In the genomic region with DNA sequence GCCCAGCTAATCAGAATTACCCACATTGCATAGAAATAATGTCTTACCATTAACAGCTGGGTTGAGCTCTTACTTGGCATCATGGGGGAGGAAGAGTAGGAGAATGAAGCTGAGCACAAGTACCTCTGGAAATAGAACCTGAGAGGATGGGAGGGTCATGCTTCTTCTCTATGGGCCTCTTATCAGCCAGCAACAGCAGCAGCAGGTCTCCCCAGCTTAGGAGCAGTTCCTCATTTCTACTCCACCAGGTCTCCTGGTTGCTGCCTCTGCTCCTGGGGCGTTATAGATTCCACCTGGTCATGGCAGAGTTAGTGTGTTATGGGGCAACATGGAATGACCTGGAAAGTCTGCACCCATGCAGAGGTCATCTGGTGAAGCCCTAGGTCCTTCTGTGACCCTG, we compare ENCODE assay signal across 1 cellular context.
TF ChIP-seq lines count a peak whose summit lies in the region.

No MANE protein-coding gene starts in this region.

TF ChIP-seq in K562, 482 proteins besides CTCF, POLR2A, EP300 and RAD21 (continued from another document and continues in another):
- TF ChIP-seq BHLHE40 (IDR thresholded peaks at IDR 0.05; ENCODE audit: low read length) = no peak
- TF ChIP-seq, protein P1, sequence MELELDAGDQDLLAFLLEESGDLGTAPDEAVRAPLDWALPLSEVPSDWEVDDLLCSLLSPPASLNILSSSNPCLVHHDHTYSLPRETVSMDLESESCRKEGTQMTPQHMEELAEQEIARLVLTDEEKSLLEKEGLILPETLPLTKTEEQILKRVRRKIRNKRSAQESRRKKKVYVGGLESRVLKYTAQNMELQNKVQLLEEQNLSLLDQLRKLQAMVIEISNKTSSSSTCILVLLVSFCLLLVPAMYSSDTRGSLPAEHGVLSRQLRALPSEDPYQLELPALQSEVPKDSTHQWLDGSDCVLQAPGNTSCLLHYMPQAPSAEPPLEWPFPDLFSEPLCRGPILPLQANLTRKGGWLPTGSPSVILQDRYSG (tag; conservative IDR thresholded peaks at IDR 0.05; ENCODE audit: low read depth) = no peak
- peak; percentile 75; the same call in 1 of the 2 replicates for TF ChIP-seq FOXM1 (IDR thresholded peaks at IDR 0.05; ENCODE audit: low read depth)
- no peak for TF ChIP-seq FOXM1 (CRISPR knock-in tag; IDR thresholded peaks at IDR 0.05; ENCODE audit: low read depth)
- TF ChIP-seq GTF2A2 (tag; IDR thresholded peaks at IDR 0.05) = no peak
- no peak for TF ChIP-seq RBFOX2 (IDR thresholded peaks at IDR 0.05; ENCODE audit: low read depth, low read length)
- no peak for TF ChIP-seq CEBPG (CRISPR knock-in tag; IDR thresholded peaks at IDR 0.05)
- no peak for TF ChIP-seq CEBPG (tag; conservative IDR thresholded peaks at IDR 0.05 in 1 of 2, IDR thresholded peaks at IDR 0.05 in 1 of 2)
- TF ChIP-seq, protein P2, sequence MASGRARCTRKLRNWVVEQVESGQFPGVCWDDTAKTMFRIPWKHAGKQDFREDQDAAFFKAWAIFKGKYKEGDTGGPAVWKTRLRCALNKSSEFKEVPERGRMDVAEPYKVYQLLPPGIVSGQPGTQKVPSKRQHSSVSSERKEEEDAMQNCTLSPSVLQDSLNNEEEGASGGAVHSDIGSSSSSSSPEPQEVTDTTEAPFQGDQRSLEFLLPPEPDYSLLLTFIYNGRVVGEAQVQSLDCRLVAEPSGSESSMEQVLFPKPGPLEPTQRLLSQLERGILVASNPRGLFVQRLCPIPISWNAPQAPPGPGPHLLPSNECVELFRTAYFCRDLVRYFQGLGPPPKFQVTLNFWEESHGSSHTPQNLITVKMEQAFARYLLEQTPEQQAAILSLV (tag; IDR thresholded peaks at IDR 0.05) = no peak
- TF ChIP-seq, protein P3, sequence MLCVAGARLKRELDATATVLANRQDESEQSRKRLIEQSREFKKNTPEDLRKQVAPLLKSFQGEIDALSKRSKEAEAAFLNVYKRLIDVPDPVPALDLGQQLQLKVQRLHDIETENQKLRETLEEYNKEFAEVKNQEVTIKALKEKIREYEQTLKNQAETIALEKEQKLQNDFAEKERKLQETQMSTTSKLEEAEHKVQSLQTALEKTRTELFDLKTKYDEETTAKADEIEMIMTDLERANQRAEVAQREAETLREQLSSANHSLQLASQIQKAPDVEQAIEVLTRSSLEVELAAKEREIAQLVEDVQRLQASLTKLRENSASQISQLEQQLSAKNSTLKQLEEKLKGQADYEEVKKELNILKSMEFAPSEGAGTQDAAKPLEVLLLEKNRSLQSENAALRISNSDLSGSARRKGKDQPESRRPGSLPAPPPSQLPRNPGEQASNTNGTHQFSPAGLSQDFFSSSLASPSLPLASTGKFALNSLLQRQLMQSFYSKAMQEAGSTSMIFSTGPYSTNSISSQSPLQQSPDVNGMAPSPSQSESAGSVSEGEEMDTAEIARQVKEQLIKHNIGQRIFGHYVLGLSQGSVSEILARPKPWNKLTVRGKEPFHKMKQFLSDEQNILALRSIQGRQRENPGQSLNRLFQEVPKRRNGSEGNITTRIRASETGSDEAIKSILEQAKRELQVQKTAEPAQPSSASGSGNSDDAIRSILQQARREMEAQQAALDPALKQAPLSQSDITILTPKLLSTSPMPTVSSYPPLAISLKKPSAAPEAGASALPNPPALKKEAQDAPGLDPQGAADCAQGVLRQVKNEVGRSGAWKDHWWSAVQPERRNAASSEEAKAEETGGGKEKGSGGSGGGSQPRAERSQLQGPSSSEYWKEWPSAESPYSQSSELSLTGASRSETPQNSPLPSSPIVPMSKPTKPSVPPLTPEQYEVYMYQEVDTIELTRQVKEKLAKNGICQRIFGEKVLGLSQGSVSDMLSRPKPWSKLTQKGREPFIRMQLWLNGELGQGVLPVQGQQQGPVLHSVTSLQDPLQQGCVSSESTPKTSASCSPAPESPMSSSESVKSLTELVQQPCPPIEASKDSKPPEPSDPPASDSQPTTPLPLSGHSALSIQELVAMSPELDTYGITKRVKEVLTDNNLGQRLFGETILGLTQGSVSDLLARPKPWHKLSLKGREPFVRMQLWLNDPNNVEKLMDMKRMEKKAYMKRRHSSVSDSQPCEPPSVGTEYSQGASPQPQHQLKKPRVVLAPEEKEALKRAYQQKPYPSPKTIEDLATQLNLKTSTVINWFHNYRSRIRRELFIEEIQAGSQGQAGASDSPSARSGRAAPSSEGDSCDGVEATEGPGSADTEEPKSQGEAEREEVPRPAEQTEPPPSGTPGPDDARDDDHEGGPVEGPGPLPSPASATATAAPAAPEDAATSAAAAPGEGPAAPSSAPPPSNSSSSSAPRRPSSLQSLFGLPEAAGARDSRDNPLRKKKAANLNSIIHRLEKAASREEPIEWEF (CRISPR knock-in tag; IDR thresholded peaks at IDR 0.05) = no peak
- no peak for TF ChIP-seq PTRF (tag; IDR thresholded peaks at IDR 0.05)
- TF ChIP-seq OTX1 (CRISPR knock-in tag; IDR thresholded peaks at IDR 0.05) = no peak
- no peak for TF ChIP-seq MCM5 (IDR thresholded peaks at IDR 0.05; ENCODE audit: low read depth)
- no peak for TF ChIP-seq KLF6 (CRISPR knock-in tag; IDR thresholded peaks at IDR 0.05; ENCODE audit: borderline replicate concordance)
- no peak for TF ChIP-seq MAFG (tag; conservative IDR thresholded peaks at IDR 0.05)
- TF ChIP-seq, protein P4, sequence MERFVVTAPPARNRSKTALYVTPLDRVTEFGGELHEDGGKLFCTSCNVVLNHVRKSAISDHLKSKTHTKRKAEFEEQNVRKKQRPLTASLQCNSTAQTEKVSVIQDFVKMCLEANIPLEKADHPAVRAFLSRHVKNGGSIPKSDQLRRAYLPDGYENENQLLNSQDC (CRISPR knock-in tag; IDR thresholded peaks at IDR 0.05) = no peak
- TF ChIP-seq ZNF146 (CRISPR knock-in tag; IDR thresholded peaks at IDR 0.05; ENCODE audit: unreplicated experiment) = no peak
- TF ChIP-seq STAT5B (CRISPR knock-in tag; IDR thresholded peaks at IDR 0.05) = no peak
- TF ChIP-seq, protein P5, sequence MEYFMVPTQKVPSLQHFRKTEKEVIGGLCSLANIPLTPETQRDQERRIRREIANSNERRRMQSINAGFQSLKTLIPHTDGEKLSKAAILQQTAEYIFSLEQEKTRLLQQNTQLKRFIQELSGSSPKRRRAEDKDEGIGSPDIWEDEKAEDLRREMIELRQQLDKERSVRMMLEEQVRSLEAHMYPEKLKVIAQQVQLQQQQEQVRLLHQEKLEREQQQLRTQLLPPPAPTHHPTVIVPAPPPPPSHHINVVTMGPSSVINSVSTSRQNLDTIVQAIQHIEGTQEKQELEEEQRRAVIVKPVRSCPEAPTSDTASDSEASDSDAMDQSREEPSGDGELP (CRISPR knock-in tag; IDR thresholded peaks at IDR 0.05; ENCODE audit: borderline replicate concordance) = peak; percentile 67; the same call in 1 of the 2 replicates
- TF ChIP-seq MED1 (CRISPR knock-in tag; IDR thresholded peaks at IDR 0.05; ENCODE audit: borderline replicate concordance) = no peak
- TF ChIP-seq FOXJ2 (tag; IDR thresholded peaks at IDR 0.05) = no peak
- TF ChIP-seq, protein P6, sequence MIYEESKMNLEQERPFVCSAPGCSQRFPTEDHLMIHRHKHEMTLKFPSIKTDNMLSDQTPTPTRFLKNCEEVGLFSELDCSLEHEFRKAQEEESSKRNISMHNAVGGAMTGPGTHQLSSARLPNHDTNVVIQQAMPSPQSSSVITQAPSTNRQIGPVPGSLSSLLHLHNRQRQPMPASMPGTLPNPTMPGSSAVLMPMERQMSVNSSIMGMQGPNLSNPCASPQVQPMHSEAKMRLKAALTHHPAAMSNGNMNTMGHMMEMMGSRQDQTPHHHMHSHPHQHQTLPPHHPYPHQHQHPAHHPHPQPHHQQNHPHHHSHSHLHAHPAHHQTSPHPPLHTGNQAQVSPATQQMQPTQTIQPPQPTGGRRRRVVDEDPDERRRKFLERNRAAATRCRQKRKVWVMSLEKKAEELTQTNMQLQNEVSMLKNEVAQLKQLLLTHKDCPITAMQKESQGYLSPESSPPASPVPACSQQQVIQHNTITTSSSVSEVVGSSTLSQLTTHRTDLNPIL (CRISPR knock-in tag; IDR thresholded peaks at IDR 0.05) = no peak
- TF ChIP-seq CREM (IDR thresholded peaks at IDR 0.05; ENCODE audit: low read depth) = peak; percentile 60
- TF ChIP-seq ARID1B (IDR thresholded peaks at IDR 0.05) = peak; percentile 97
- TF ChIP-seq, protein P7, sequence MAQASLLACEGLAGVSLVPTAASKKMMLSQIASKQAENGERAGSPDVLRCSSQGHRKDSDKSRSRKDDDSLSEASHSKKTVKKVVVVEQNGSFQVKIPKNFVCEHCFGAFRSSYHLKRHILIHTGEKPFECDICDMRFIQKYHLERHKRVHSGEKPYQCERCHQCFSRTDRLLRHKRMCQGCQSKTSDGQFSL (CRISPR knock-in tag; IDR thresholded peaks at IDR 0.05) = no peak
- TF ChIP-seq, protein P7 (tag; IDR thresholded peaks at IDR 0.05) = no peak
- TF ChIP-seq ZC3H11A (IDR thresholded peaks at IDR 0.05; ENCODE audit: low read depth, low read length) = no peak
- TF ChIP-seq, protein P8, sequence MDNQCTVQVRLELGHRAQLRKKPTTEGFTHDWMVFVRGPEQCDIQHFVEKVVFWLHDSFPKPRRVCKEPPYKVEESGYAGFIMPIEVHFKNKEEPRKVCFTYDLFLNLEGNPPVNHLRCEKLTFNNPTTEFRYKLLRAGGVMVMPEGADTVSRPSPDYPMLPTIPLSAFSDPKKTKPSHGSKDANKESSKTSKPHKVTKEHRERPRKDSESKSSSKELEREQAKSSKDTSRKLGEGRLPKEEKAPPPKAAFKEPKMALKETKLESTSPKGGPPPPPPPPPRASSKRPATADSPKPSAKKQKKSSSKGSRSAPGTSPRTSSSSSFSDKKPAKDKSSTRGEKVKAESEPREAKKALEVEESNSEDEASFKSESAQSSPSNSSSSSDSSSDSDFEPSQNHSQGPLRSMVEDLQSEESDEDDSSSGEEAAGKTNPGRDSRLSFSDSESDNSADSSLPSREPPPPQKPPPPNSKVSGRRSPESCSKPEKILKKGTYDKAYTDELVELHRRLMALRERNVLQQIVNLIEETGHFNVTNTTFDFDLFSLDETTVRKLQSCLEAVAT (IDR thresholded peaks at IDR 0.05) = no peak
- TF ChIP-seq HDAC1 (IDR thresholded peaks at IDR 0.05) = peak in 1 of 2 experiments; percentile 70; a peak in 2 of 4 replicates
- no peak for TF ChIP-seq ZNF174 (CRISPR knock-in tag; IDR thresholded peaks at IDR 0.05)
- TF ChIP-seq, protein P9, sequence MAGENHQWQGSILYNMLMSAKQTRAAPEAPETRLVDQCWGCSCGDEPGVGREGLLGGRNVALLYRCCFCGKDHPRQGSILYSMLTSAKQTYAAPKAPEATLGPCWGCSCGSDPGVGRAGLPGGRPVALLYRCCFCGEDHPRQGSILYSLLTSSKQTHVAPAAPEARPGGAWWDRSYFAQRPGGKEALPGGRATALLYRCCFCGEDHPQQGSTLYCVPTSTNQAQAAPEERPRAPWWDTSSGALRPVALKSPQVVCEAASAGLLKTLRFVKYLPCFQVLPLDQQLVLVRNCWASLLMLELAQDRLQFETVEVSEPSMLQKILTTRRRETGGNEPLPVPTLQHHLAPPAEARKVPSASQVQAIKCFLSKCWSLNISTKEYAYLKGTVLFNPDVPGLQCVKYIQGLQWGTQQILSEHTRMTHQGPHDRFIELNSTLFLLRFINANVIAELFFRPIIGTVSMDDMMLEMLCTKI (IDR thresholded peaks at IDR 0.05; ENCODE audit: partially characterized antibody) = no peak
- TF ChIP-seq, protein P10, sequence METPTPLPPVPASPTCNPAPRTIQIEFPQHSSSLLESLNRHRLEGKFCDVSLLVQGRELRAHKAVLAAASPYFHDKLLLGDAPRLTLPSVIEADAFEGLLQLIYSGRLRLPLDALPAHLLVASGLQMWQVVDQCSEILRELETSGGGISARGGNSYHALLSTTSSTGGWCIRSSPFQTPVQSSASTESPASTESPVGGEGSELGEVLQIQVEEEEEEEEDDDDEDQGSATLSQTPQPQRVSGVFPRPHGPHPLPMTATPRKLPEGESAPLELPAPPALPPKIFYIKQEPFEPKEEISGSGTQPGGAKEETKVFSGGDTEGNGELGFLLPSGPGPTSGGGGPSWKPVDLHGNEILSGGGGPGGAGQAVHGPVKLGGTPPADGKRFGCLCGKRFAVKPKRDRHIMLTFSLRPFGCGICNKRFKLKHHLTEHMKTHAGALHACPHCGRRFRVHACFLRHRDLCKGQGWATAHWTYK (CRISPR knock-in tag; IDR thresholded peaks at IDR 0.05) = no peak
- no peak for TF ChIP-seq ZNF3 (CRISPR knock-in tag; IDR thresholded peaks at IDR 0.05)
- TF ChIP-seq, protein P11, sequence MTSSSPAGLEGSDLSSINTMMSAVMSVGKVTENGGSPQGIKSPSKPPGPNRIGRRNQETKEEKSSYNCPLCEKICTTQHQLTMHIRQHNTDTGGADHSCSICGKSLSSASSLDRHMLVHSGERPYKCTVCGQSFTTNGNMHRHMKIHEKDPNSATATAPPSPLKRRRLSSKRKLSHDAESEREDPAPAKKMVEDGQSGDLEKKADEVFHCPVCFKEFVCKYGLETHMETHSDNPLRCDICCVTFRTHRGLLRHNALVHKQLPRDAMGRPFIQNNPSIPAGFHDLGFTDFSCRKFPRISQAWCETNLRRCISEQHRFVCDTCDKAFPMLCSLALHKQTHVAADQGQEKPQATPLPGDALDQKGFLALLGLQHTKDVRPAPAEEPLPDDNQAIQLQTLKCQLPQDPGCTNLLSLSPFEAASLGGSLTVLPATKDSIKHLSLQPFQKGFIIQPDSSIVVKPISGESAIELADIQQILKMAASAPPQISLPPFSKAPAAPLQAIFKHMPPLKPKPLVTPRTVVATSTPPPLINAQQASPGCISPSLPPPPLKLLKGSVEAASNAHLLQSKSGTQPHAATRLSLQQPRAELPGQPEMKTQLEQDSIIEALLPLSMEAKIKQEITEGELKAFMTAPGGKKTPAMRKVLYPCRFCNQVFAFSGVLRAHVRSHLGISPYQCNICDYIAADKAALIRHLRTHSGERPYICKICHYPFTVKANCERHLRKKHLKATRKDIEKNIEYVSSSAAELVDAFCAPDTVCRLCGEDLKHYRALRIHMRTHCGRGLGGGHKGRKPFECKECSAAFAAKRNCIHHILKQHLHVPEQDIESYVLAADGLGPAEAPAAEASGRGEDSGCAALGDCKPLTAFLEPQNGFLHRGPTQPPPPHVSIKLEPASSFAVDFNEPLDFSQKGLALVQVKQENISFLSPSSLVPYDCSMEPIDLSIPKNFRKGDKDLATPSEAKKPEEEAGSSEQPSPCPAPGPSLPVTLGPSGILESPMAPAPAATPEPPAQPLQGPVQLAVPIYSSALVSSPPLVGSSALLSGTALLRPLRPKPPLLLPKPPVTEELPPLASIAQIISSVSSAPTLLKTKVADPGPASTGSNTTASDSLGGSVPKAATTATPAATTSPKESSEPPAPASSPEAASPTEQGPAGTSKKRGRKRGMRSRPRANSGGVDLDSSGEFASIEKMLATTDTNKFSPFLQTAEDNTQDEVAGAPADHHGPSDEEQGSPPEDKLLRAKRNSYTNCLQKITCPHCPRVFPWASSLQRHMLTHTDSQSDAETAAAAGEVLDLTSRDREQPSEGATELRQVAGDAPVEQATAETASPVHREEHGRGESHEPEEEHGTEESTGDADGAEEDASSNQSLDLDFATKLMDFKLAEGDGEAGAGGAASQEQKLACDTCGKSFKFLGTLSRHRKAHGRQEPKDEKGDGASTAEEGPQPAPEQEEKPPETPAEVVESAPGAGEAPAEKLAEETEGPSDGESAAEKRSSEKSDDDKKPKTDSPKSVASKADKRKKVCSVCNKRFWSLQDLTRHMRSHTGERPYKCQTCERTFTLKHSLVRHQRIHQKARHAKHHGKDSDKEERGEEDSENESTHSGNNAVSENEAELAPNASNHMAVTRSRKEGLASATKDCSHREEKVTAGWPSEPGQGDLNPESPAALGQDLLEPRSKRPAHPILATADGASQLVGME (CRISPR knock-in tag; IDR thresholded peaks at IDR 0.05) = no peak
